Comparison of ENCODE assay signal across 33 cellular contexts in genomic region chr3:113963879-113964278, GRCh38.
"Had no signal": no experiment of that assay in that cellular context is flagged by ENCODE, and none has a peak within 500 bp of the region (broad histone marks: within the 10 kb centered on the region; RNA-seq: fewer than 3 reads in every experiment).

No MANE protein-coding gene starts in this region.

- H3K4me1 Mint-ChIP-seq: activated B cell treated with CpG ODN at 0.5 μM for 24 hours; activated CD4-positive, alpha-beta T cell treated with anti-CD3 and anti-CD28 coated beads for 36 hours; activated CD4-positive, alpha-beta T cell treated with anti-CD3 and anti-CD28 coated beads, Interleukin-2, amount 10 ng/mL, durations not matched to agents 24 days and 14 days had no signal

- H3K4me1 ChIP-seq: adrenal gland, body of pancreas, esophagus squamous epithelium, gastroesophageal sphincter, heart right ventricle had no signal

- H3K36me3 Mint-ChIP-seq: activated CD4-positive, alpha-beta memory T cell treated with anti-CD3 and anti-CD28 coated beads for 36 hours; activated naive CD4-positive, alpha-beta T cell treated with anti-CD3 and anti-CD28 coated beads, Interleukin-2, amount 10 ng/mL, durations not matched to agents 7 days and 5 days had no signal

- H3K27me3 ChIP-seq: adrenal gland, body of pancreas, esophagus squamous epithelium, gastroesophageal sphincter, heart right ventricle, hepatocyte had no signal

- H3K27ac ChIP-seq: adrenal gland, body of pancreas, epithelial cell of prostate, esophagus squamous epithelium, gastroesophageal sphincter, heart right ventricle, hepatocyte, WERI-Rb-1 had no signal

- H3K4me3 ChIP-seq: adrenal gland, body of pancreas, esophagus squamous epithelium, gastroesophageal sphincter, heart right ventricle, hepatocyte had no signal

- H3K27ac Mint-ChIP-seq: activated B cell treated with CpG ODN at 0.5 μM for 24 hours; activated CD4-positive, alpha-beta memory T cell treated with anti-CD3 and anti-CD28 coated beads for 36 hours; activated CD4-positive, alpha-beta T cell treated with anti-CD3 and anti-CD28 coated beads for 36 hours; activated CD4-positive, alpha-beta T cell treated with anti-CD3 and anti-CD28 coated beads, Interleukin-2, amount 10 ng/mL, durations not matched to agents 24 days and 14 days; activated CD8-positive, alpha-beta memory T cell treated with anti-CD3 and anti-CD28 coated beads, Interleukin-2, amount 10 ng/mL, durations not matched to agents 7 days and 5 days; activated CD8-positive, alpha-beta T cell treated with anti-CD3 and anti-CD28 coated beads, Interleukin-2, amount 10 ng/mL, durations not matched to agents 7 days and 5 days; activated naive CD4-positive, alpha-beta T cell treated with anti-CD3 and anti-CD28 coated beads, Interleukin-2, amount 10 ng/mL, durations not matched to agents 7 days and 5 days; activated naive CD4-positive, alpha-beta T cell treated with anti-CD3 and anti-CD28 coated beads, Interleukin-2, amount 50 U/mL, for 72 hours; activated T-helper 1 cell treated with anti-CD3 and anti-CD28 coated beads, Interleukin-12 subunit alpha, Interleukin-12 subunit beta, Interleukin-2, Interleukin-4 antibody, amounts not matched to agents 30 ng/mL and 10 ng/mL and 1 ng/mL, durations not matched to agents 14 hours and 24 hours and 36 hours; T-helper 1 cell treated with Interleukin-12 subunit alpha and Interleukin-12 subunit beta and Interleukin-4 antibody, amounts not matched to agents 30 μg/mL and 1 μg/mL, for 36 hours; T-helper 2 cell treated with Interferon-gamma antibody and Interleukin-4, amounts not matched to agents 5 μg/mL and 100 μg/mL, for 36 hours had no signal

- ATAC-seq: activated CD4-positive, alpha-beta T cell treated with anti-CD3 and anti-CD28 coated beads for 36 hours; activated CD8-positive, alpha-beta memory T cell treated with anti-CD3 and anti-CD28 coated beads, Interleukin-2, amount 10 ng/mL, durations not matched to agents 7 days and 5 days; activated CD8-positive, alpha-beta T cell treated with anti-CD3 and anti-CD28 coated beads, Interleukin-2, amount 10 ng/mL, durations not matched to agents 7 days and 5 days; body of pancreas; effector memory CD8-positive, alpha-beta T cell; gastroesophageal sphincter; heart right ventricle had no signal

- H3K9me3 Mint-ChIP-seq: activated B cell treated with CpG ODN at 0.5 μM for 24 hours; activated CD4-positive, alpha-beta memory T cell treated with anti-CD3 and anti-CD28 coated beads for 36 hours; activated CD4-positive, alpha-beta T cell treated with anti-CD3 and anti-CD28 coated beads, Interleukin-2, amount 10 ng/mL, durations not matched to agents 24 days and 14 days; activated naive CD4-positive, alpha-beta T cell treated with anti-CD3 and anti-CD28 coated beads, Interleukin-2, amount 10 ng/mL, durations not matched to agents 7 days and 5 days; activated naive CD4-positive, alpha-beta T cell treated with anti-CD3 and anti-CD28 coated beads, Interleukin-2, amount 50 U/mL, for 72 hours; activated T-helper 1 cell treated with anti-CD3 and anti-CD28 coated beads, Interleukin-12 subunit alpha, Interleukin-12 subunit beta, Interleukin-2, Interleukin-4 antibody, amounts not matched to agents 30 ng/mL and 10 ng/mL and 1 ng/mL, durations not matched to agents 14 hours and 24 hours and 36 hours; T-helper 1 cell treated with Interleukin-12 subunit alpha and Interleukin-12 subunit beta and Interleukin-4 antibody, amounts not matched to agents 30 μg/mL and 1 μg/mL, for 36 hours; T-helper 2 cell treated with Interferon-gamma antibody and Interleukin-4, amounts not matched to agents 5 μg/mL and 100 μg/mL, for 36 hours had no signal

- H3K9me3 ChIP-seq: adrenal gland, body of pancreas, esophagus squamous epithelium, gastroesophageal sphincter, heart right ventricle had no signal

- DNase-seq: activated B cell treated with CpG ODN at 0.5 μM for 24 hours; activated CD4-positive, alpha-beta memory T cell treated with anti-CD3 and anti-CD28 coated beads for 36 hours; activated CD4-positive, alpha-beta T cell treated with anti-CD3 and anti-CD28 coated beads for 36 hours; activated CD4-positive, alpha-beta T cell treated with anti-CD3 and anti-CD28 coated beads, Interleukin-2, amount 10 ng/mL, durations not matched to agents 24 days and 14 days; activated CD8-positive, alpha-beta memory T cell treated with anti-CD3 and anti-CD28 coated beads, Interleukin-2, amount 10 ng/mL, durations not matched to agents 7 days and 5 days; activated CD8-positive, alpha-beta memory T cell treated with anti-CD3 and anti-CD28 coated beads, Interleukin-2, amount 50 U/mL, for 4 hours; activated CD8-positive, alpha-beta T cell treated with anti-CD3 and anti-CD28 coated beads, Interleukin-2, amount 10 ng/mL, durations not matched to agents 7 days and 5 days; activated gamma-delta T cell; activated naive CD4-positive, alpha-beta T cell; activated naive CD4-positive, alpha-beta T cell treated with anti-CD3 and anti-CD28 coated beads, Interleukin-2, amount 10 ng/mL, durations not matched to agents 7 days and 5 days; activated T-cell treated with anti-CD3 and anti-CD28 coated beads, Interleukin-2, amount 50 U/mL, for 1 hour; activated T-cell treated with anti-CD3 and anti-CD28 coated beads, Interleukin-2, amount 50 U/mL, for 48 hours; adrenal gland; amygdala; aorta; body of pancreas; caudate nucleus; cortex of kidney; dermis blood vessel endothelial cell; effector CD4-positive, alpha-beta T cell; effector memory CD8-positive, alpha-beta T cell; esophagus squamous epithelium; foreskin melanocyte; heart right ventricle; T1000; WERI-Rb-1 had no signal

- H3K4me3 Mint-ChIP-seq: activated B cell treated with CpG ODN at 0.5 μM for 24 hours; activated CD4-positive, alpha-beta memory T cell treated with anti-CD3 and anti-CD28 coated beads for 36 hours; activated CD4-positive, alpha-beta T cell treated with anti-CD3 and anti-CD28 coated beads for 36 hours; activated CD4-positive, alpha-beta T cell treated with anti-CD3 and anti-CD28 coated beads, Interleukin-2, amount 10 ng/mL, durations not matched to agents 24 days and 14 days; activated CD8-positive, alpha-beta memory T cell treated with anti-CD3 and anti-CD28 coated beads, Interleukin-2, amount 10 ng/mL, durations not matched to agents 7 days and 5 days; activated CD8-positive, alpha-beta T cell treated with anti-CD3 and anti-CD28 coated beads, Interleukin-2, amount 10 ng/mL, durations not matched to agents 7 days and 5 days; activated naive CD4-positive, alpha-beta T cell treated with anti-CD3 and anti-CD28 coated beads, Interleukin-2, amount 10 ng/mL, durations not matched to agents 7 days and 5 days; activated T-helper 1 cell treated with anti-CD3 and anti-CD28 coated beads, Interleukin-12 subunit alpha, Interleukin-12 subunit beta, Interleukin-2, Interleukin-4 antibody, amounts not matched to agents 30 ng/mL and 10 ng/mL and 1 ng/mL, durations not matched to agents 14 hours and 24 hours and 36 hours; effector memory CD8-positive, alpha-beta T cell; T-helper 1 cell treated with Interleukin-12 subunit alpha and Interleukin-12 subunit beta and Interleukin-4 antibody, amounts not matched to agents 30 μg/mL and 1 μg/mL, for 36 hours; T-helper 2 cell treated with Interferon-gamma antibody and Interleukin-4, amounts not matched to agents 5 μg/mL and 100 μg/mL, for 36 hours had no signal

- H3K27me3 Mint-ChIP-seq: activated B cell treated with CpG ODN at 0.5 μM for 24 hours; activated CD4-positive, alpha-beta memory T cell treated with anti-CD3 and anti-CD28 coated beads for 36 hours; activated CD4-positive, alpha-beta T cell treated with anti-CD3 and anti-CD28 coated beads for 36 hours; activated CD4-positive, alpha-beta T cell treated with anti-CD3 and anti-CD28 coated beads, Interleukin-2, amount 10 ng/mL, durations not matched to agents 24 days and 14 days; activated CD8-positive, alpha-beta memory T cell treated with anti-CD3 and anti-CD28 coated beads, Interleukin-2, amount 10 ng/mL, durations not matched to agents 7 days and 5 days; effector memory CD8-positive, alpha-beta T cell had no signal

- H3K36me3 ChIP-seq: adrenal gland had no signal
